In genomic region chr11:63783925-63784592, GRCh38 we compare ENCODE assay signal across 2 cellular contexts.
TF ChIP-seq lines count a peak whose summit lies in the region.

No MANE protein-coding gene starts in this region.

TF ChIP-seq in HEK293, 187 proteins besides CTCF, POLR2A, EP300 and RAD21:
- no peak for TF ChIP-seq ZNF549 (tag by site-specific recombination; IDR thresholded peaks at IDR 0.05)
- no peak for TF ChIP-seq ZNF114 (tag by site-specific recombination; IDR thresholded peaks at IDR 0.05)
- TF ChIP-seq ZNF610 (tag by site-specific recombination; IDR thresholded peaks at IDR 0.05; ENCODE audit: borderline replicate concordance), result no peak
- TF ChIP-seq FEZF1 (tag by site-specific recombination; IDR thresholded peaks at IDR 0.05), result no peak
- TF ChIP-seq ZNF776 (tag by site-specific recombination; IDR thresholded peaks at IDR 0.05; ENCODE audit: borderline replicate concordance), result no peak
- TF ChIP-seq GLIS1 (tag by site-specific recombination; IDR thresholded peaks at IDR 0.05), result peak; percentile 36; the same call in 1 of the 2 replicates
- no peak for TF ChIP-seq ZNF416 (tag by site-specific recombination; IDR thresholded peaks at IDR 0.05)
- peak; percentile 79 for TF ChIP-seq PRDM4 (tag by site-specific recombination; IDR thresholded peaks at IDR 0.05)
- TF ChIP-seq ZNF555 (tag by site-specific recombination; conservative IDR thresholded peaks at IDR 0.05), result no peak
- no peak for TF ChIP-seq ZNF146 (tag by site-specific recombination; IDR thresholded peaks at IDR 0.05)
- TF ChIP-seq ZNF658 (tag by site-specific recombination; IDR thresholded peaks at IDR 0.05), result no peak
- TF ChIP-seq ZNF266 (tag by site-specific recombination; IDR thresholded peaks at IDR 0.05; ENCODE audit: low read depth), result no peak
- TF ChIP-seq REPIN1 (tag by site-specific recombination; IDR thresholded peaks at IDR 0.05; ENCODE audit: low read depth), result no peak
- TF ChIP-seq ZNF426 (tag by site-specific recombination; IDR thresholded peaks at IDR 0.05), result no peak
- TF ChIP-seq, protein P1, sequence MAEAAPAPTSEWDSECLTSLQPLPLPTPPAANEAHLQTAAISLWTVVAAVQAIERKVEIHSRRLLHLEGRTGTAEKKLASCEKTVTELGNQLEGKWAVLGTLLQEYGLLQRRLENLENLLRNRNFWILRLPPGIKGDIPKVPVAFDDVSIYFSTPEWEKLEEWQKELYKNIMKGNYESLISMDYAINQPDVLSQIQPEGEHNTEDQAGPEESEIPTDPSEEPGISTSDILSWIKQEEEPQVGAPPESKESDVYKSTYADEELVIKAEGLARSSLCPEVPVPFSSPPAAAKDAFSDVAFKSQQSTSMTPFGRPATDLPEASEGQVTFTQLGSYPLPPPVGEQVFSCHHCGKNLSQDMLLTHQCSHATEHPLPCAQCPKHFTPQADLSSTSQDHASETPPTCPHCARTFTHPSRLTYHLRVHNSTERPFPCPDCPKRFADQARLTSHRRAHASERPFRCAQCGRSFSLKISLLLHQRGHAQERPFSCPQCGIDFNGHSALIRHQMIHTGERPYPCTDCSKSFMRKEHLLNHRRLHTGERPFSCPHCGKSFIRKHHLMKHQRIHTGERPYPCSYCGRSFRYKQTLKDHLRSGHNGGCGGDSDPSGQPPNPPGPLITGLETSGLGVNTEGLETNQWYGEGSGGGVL (tag by site-specific recombination; IDR thresholded peaks at IDR 0.05), result peak; percentile 54; the same call in 1 of the 2 replicates
- TF ChIP-seq ZNF530 (tag by site-specific recombination; IDR thresholded peaks at IDR 0.05; ENCODE audit: low read depth), result no peak
- no peak for TF ChIP-seq SCRT1 (tag by site-specific recombination; IDR thresholded peaks at IDR 0.05; ENCODE audit: borderline replicate concordance)
- no peak for TF ChIP-seq ELK4 (IDR thresholded peaks at IDR 0.05; ENCODE audit: borderline replicate concordance, low read depth, low read length)
- no peak for TF ChIP-seq ZNF16 (tag by site-specific recombination; IDR thresholded peaks at IDR 0.05; ENCODE audit: low read depth)

TF ChIP-seq in HepG2, 621 proteins besides CTCF, POLR2A, EP300 and RAD21 (continues in another document):
- no peak for TF ChIP-seq AKNA (CRISPR knock-in tag; IDR thresholded peaks at IDR 0.05; ENCODE audit: borderline replicate concordance)
- no peak for TF ChIP-seq PATZ1 (CRISPR knock-in tag; IDR thresholded peaks at IDR 0.05)
- TF ChIP-seq POLR2G (IDR thresholded peaks at IDR 0.05; ENCODE audit: low read depth, low read length), result peak; percentile 64
- TF ChIP-seq ZNF572 (CRISPR knock-in tag; IDR thresholded peaks at IDR 0.05), result no peak
- 0 out of 2 replicates have a peak, but pooled peaks have one; percentile 13 for TF ChIP-seq ELF3 (CRISPR knock-in tag; IDR thresholded peaks at IDR 0.05)
- TF ChIP-seq, protein P2, sequence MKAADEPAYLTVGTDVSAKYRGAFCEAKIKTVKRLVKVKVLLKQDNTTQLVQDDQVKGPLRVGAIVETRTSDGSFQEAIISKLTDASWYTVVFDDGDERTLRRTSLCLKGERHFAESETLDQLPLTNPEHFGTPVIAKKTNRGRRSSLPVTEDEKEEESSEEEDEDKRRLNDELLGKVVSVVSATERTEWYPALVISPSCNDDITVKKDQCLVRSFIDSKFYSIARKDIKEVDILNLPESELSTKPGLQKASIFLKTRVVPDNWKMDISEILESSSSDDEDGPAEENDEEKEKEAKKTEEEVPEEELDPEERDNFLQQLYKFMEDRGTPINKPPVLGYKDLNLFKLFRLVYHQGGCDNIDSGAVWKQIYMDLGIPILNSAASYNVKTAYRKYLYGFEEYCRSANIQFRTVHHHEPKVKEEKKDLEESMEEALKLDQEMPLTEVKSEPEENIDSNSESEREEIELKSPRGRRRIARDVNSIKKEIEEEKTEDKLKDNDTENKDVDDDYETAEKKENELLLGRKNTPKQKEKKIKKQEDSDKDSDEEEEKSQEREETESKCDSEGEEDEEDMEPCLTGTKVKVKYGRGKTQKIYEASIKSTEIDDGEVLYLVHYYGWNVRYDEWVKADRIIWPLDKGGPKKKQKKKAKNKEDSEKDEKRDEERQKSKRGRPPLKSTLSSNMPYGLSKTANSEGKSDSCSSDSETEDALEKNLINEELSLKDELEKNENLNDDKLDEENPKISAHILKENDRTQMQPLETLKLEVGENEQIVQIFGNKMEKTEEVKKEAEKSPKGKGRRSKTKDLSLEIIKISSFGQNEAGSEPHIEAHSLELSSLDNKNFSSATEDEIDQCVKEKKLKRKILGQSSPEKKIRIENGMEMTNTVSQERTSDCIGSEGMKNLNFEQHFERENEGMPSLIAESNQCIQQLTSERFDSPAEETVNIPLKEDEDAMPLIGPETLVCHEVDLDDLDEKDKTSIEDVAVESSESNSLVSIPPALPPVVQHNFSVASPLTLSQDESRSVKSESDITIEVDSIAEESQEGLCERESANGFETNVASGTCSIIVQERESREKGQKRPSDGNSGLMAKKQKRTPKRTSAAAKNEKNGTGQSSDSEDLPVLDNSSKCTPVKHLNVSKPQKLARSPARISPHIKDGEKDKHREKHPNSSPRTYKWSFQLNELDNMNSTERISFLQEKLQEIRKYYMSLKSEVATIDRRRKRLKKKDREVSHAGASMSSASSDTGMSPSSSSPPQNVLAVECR (CRISPR knock-in tag; IDR thresholded peaks at IDR 0.05; ENCODE audit: borderline replicate concordance), result no peak
- no peak for TF ChIP-seq ZNF451 (CRISPR knock-in tag; IDR thresholded peaks at IDR 0.05)
- no peak for TF ChIP-seq SUZ12 (IDR thresholded peaks at IDR 0.05; ENCODE audit: low read depth, low read length)
- TF ChIP-seq ZNF503 (CRISPR knock-in tag; IDR thresholded peaks at IDR 0.05), result no peak
- TF ChIP-seq ZBTB33 (CRISPR knock-in tag; IDR thresholded peaks at IDR 0.05), result no peak
- no peak for TF ChIP-seq ZNF382 (CRISPR knock-in tag; IDR thresholded peaks at IDR 0.05; ENCODE audit: borderline replicate concordance)
- 0 out of 2 replicates have a peak, but pooled peaks have one; percentile 11 for TF ChIP-seq RARA (CRISPR knock-in tag; IDR thresholded peaks at IDR 0.05)
- peak; percentile 35; the same call in 1 of the 2 replicates for TF ChIP-seq ZFY (CRISPR knock-in tag; IDR thresholded peaks at IDR 0.05)
- TF ChIP-seq ZUFSP (CRISPR knock-in tag; IDR thresholded peaks at IDR 0.05; ENCODE audit: borderline replicate concordance), result no peak
- TF ChIP-seq YY1 (IDR thresholded peaks at IDR 0.05; ENCODE audit: insufficient read depth, insufficient replicate concordance, low read depth, low read length), result peak; percentile 36
- 0 out of 2 replicates have a peak, but pooled peaks have one; percentile 15 for TF ChIP-seq ZNF614 (CRISPR knock-in tag; IDR thresholded peaks at IDR 0.05; ENCODE audit: borderline replicate concordance)
- no peak for TF ChIP-seq ZNF713 (CRISPR knock-in tag; IDR thresholded peaks at IDR 0.05)
- no peak for TF ChIP-seq NKX3-1 (CRISPR knock-in tag; IDR thresholded peaks at IDR 0.05)
- peak; percentile 68 for TF ChIP-seq KAT8 (CRISPR knock-in tag; IDR thresholded peaks at IDR 0.05)
- peak; percentile 53; the same call in 1 of the 2 replicates for TF ChIP-seq DMAP1 (CRISPR knock-in tag; IDR thresholded peaks at IDR 0.05)
- no peak for TF ChIP-seq ELK4 (CRISPR knock-in tag; IDR thresholded peaks at IDR 0.05; ENCODE audit: borderline replicate concordance)
- TF ChIP-seq DBP (CRISPR knock-in tag; IDR thresholded peaks at IDR 0.05; ENCODE audit: not compliant biosample characterization), result no peak
